Comparison of ENCODE assay signal across 8 cellular contexts in genomic region chr12:40946612-40947194, GRCh38.
A peak's percentile ranks its signal among the peaks of the same experiment; 100 is the strongest.
DNase-seq lines count a peak whose midpoint lies in the region; ATAC-seq and TF ChIP-seq lines count a peak whose summit lies in the region.

No MANE protein-coding gene starts in this region.

- H3K4me3 ChIP-seq in neural cell (ENCODE audit: low read length) = no peak overlapping the region

- peak; percentile 86 for TF ChIP-seq RAD21 in neural cell (conservative IDR thresholded peaks at IDR 0.05)

- H3F3A ChIP-seq in neural cell (ENCODE audit: insufficient read depth, low read length, poor library complexity, severe bottlenecking) = no peaks in the 10 kb centered on the region

- H2AFZ ChIP-seq in neural cell (ENCODE audit: low read depth, low read length) = no peak overlapping the region

- H3K9me2 ChIP-seq in neural cell (ENCODE audit: insufficient read depth, low read length) = no peaks in the 10 kb centered on the region

- no peaks in the 10 kb centered on the region for H4K20me1 ChIP-seq in neural cell (ENCODE audit: insufficient read depth)

- H3K4me2 ChIP-seq in neural cell (ENCODE audit: low read length) = no peak overlapping the region

- peak; percentile 80 for TF ChIP-seq CTCF in neural cell (IDR thresholded peaks at IDR 0.05; ENCODE audit: poor library complexity, severe bottlenecking)

- no peak for TF ChIP-seq EP300 in neural cell (conservative IDR thresholded peaks at IDR 0.05; ENCODE audit: poor library complexity, severe bottlenecking)

- DNase-seq in Ammon's horn (ENCODE audit: low spot score) = peak; percentile 37
- peak; percentile 26 for DNase-seq in NCI-H460 (ENCODE audit: extremely low read depth, low read depth)
- peak; percentile 34 for DNase-seq in dedifferentiated amniotic fluid mesenchymal stem cell (ENCODE audit: extremely low spot score)
- no peak for DNase-seq in amniotic stem cell (lab: John Stamatoyannopoulos, UW)

- no peaks in the 10 kb centered on the region for H3K27me3 ChIP-seq in neural cell (ENCODE audit: insufficient read depth, low read depth, low read length)

- ATAC-seq in GM19395 (IDR thresholded peaks at IDR 0.05; ENCODE audit: unreplicated experiment) (peak; percentile 68), GM19023 (IDR thresholded peaks at IDR 0.05; ENCODE audit: unreplicated experiment) (no peak), GM19035 (IDR thresholded peaks at IDR 0.05; ENCODE audit: unreplicated experiment) (no peak)

- no peaks in the 10 kb centered on the region for H3K9me3 ChIP-seq in neural cell (ENCODE audit: low read length)

- H3K79me2 ChIP-seq in neural cell (replicated peaks; ENCODE audit: insufficient read depth, low read length) = no peaks in the 10 kb centered on the region

- H3K27ac ChIP-seq in neural cell (ENCODE audit: low read length) = no peak overlapping the region

- H3K9ac ChIP-seq in neural cell (ENCODE audit: low read length) = no peak overlapping the region

- no peaks in the 10 kb centered on the region for H3K36me3 ChIP-seq in neural cell (ENCODE audit: insufficient read depth, low read length)

TF ChIP-seq in neural cell, 6 proteins besides CTCF, POLR2A, EP300 and RAD21:
- TF ChIP-seq SMC3 (conservative IDR thresholded peaks at IDR 0.05; ENCODE audit: poor library complexity) (peak; percentile 83), REST (IDR thresholded peaks at IDR 0.05; ENCODE audit: borderline replicate concordance) (no peak), MXI1 (conservative IDR thresholded peaks at IDR 0.05; ENCODE audit: poor library complexity, severe bottlenecking) (no peak), TAF1 (IDR thresholded peaks at IDR 0.05; ENCODE audit: low read depth) (no peak), POLR2AphosphoS5 (IDR thresholded peaks at IDR 0.05) (no peak)
TF ChIP-seq in neural cell: peak in this region for 1.
